8 cellular contexts compared by ENCODE assay signal in the genomic region with DNA sequence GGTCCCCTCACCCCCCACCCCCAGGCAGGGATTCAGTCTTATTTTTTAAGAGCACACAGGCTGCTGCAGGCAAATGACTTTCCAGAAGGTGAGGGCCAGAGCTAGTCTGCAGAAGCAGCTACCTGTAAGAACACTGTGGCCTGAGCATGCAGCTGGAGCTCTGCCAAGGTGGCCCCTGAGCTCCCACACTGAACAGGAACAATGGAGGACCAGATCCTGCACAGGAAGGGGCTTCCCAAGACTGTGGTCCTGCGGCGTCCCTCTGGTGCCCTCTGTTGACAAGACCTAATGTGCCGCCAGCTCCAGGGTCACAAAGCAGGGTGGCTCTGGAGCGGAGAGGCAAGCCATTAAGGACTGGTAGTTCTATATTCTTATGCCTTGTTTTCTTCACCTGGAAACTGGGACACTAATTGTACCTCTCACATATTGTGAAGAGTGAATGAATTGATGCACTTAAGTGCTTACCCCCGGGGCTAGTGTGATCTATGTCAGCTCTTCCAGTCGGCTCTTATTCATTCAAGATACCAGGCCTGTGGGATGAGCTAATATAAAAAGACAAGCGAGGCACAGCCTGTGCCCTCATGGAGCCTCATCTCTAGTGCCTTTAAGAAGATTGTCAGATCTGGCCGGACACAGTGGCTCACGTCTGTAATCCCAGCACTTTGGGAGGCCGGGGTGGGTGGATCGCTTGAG. TPM values are rescaled to one million over a fixed set of nuclear protein-coding genes. Genes with fewer than 3 reads are reported as not detected.
A peak's percentile ranks its signal among the peaks of the same experiment; 100 is the strongest.
DNase-seq lines count a peak whose midpoint lies in the region; ATAC-seq and TF ChIP-seq lines count a peak whose summit lies in the region.

No MANE protein-coding gene starts in this region.

- ATAC-seq in left lobe of liver, result peak; percentile 98
- ATAC-seq in thoracic aorta (ENCODE audit: insufficient number of reproducible peaks, low FRiP score, low read depth), result no peak
- ATAC-seq in HG03457 (IDR thresholded peaks at IDR 0.05; ENCODE audit: unreplicated experiment), result no peak

- no peaks in the 10 kb centered on the region for H3K27me3 ChIP-seq in Caco-2 (replicated peaks; ENCODE audit: control insufficient read depth, insufficient read depth, low read length)
- H3K27me3 ChIP-seq in thoracic aorta (replicated peaks; ENCODE audit: insufficient read depth), result no peaks in the 10 kb centered on the region

- H3K4me3 ChIP-seq in Caco-2 (ENCODE audit: low read depth, low read length), result no peak overlapping the region
- H3K4me3 ChIP-seq in astrocyte of the spinal cord (ENCODE audit: low read depth, low read length), result no peak overlapping the region
- no peak overlapping the region for H3K4me3 ChIP-seq in thoracic aorta

- POLR2A ChIA-PET in Caco-2 (lab: Charles Lee), result interaction anchor here (0.6 to 0.9 kb wide), 2 partner anchors 133 to 237 kb away, joined by 3 to 7 read pairs; no protein-coding TSS in a partner anchor

- H3K36me3 Mint-ChIP-seq in Caco-2 (ENCODE audit: insufficient read depth, unreplicated experiment), result no peaks in the 10 kb centered on the region

- H3K4me1 ChIP-seq in Caco-2 (peaks cover 8% of the 10 kb centered on the region), thoracic aorta (ENCODE audit: control insufficient read depth in 1 of 2, low read depth in 2 of 2) (no peaks in the 10 kb centered on the region)

- H3K9me3 ChIP-seq in Caco-2, result no peaks in the 10 kb centered on the region
- H3K9me3 ChIP-seq in thoracic aorta, result no peaks in the 10 kb centered on the region

- TF ChIP-seq CTCF in Caco-2 (IDR thresholded peaks at IDR 0.05; ENCODE audit: insufficient read depth in 1 of 2, low read depth in 1 of 2, low read length in 1 of 2, severe bottlenecking in 1 of 2, unreplicated experiment in 1 of 2) (peak; percentile 85 to 93), astrocyte of the spinal cord (IDR thresholded peaks at IDR 0.05; ENCODE audit: low read depth, low read length) (peak; percentile 72), thoracic aorta (IDR thresholded peaks at IDR 0.05) (peak; percentile 35)

- intact Hi-C loops in Caco-2 (cut with micrococcal nuclease; ENCODE audit: unreplicated experiment), result loop anchor here (1.0 kb wide), 2 partner anchors 97 to 165 kb away; no protein-coding TSS in a partner anchor

- H3K9me3 Mint-ChIP-seq in Caco-2 (ENCODE audit: unreplicated experiment), result peaks cover 10% of the 10 kb centered on the region

- no peak overlapping the region for H3K27ac Mint-ChIP-seq in Caco-2 (ENCODE audit: unreplicated experiment)

- no TSS peak for BruUV-seq in Caco-2 (replicated peaks; lab: Mats Ljungman, UMichigan)

- H3K36me3 ChIP-seq in Caco-2 (ENCODE audit: control insufficient read depth, insufficient read depth, low read length) (no peaks in the 10 kb centered on the region), thoracic aorta (no peaks in the 10 kb centered on the region)

- in situ Hi-C loops in astrocyte of the spinal cord (cut with HindIII; ENCODE audit: low sequenced_read_pairs), result no loop called here

- H3K4me1 Mint-ChIP-seq in Caco-2 (ENCODE audit: low read depth, unreplicated experiment), result peaks cover 10% of the 10 kb centered on the region

- H3K4me3 Mint-ChIP-seq in Caco-2 (ENCODE audit: unreplicated experiment), result no peak overlapping the region

- H3K27ac ChIP-seq in thoracic aorta, result no peak overlapping the region

- DNase-seq in Caco-2, result peak; percentile 84 to 85
- DNase-seq in HCEC 1CT, result peak; percentile 29
- peak; percentile 55 to 81 for DNase-seq in NCI-H526 (lab: John Stamatoyannopoulos, UW)
- DNase-seq in astrocyte of the spinal cord (ENCODE audit: low read depth, low spot score), result peak; percentile 35
- DNase-seq in left lobe of liver (ENCODE audit: low spot score), result peak; percentile 59
- DNase-seq in thoracic aorta (ENCODE audit: low spot score), result no peak
- no peak for DNase-seq in stimulated activated naive CD4-positive, alpha-beta T cell treated with Interleukin-2 at 50 U/mL for 16 hours (lab: John Stamatoyannopoulos, UW)

- CTCF ChIA-PET in Caco-2 (lab: Charles Lee), result interaction anchor here (0.5 to 1.8 kb wide), 26 partner anchors 9 to 1667 kb away, joined by 3 to 31 read pairs (median 4); partner anchors contain the start of gene PRPF18

- H3K27me3 Mint-ChIP-seq in Caco-2 (ENCODE audit: insufficient read depth, unreplicated experiment), result peaks cover 6% of the 10 kb centered on the region

RNA-seq across cellular contexts. Expression of gene BEND7, which starts 8.0 kb away (rescaled TPM):
- total RNA-seq in Caco-2 (2022) (24.6 and 27.8 TPM in 2 replicates), left lobe of liver (14.9 TPM), thoracic aorta (10 to 100 TPM; 15.3 to 38.5 TPM)

RNA-seq across cellular contexts. Expression of gene PRPF18, which starts 49.9 kb away (rescaled TPM):
- total RNA-seq in Caco-2 (2022) (31.0 and 32.0 TPM in 2 replicates), left lobe of liver (8.8 TPM), thoracic aorta (10 to 100 TPM; 18.0 to 40.2 TPM)

Comparison
In these comparisons a context has a peak if more than half of its experiments do, and no peak if none do; other contexts are left out.
1. DNase-seq: peak in Caco-2 (2 of 2), HCEC 1CT (single experiment), NCI-H526 (2 of 2), astrocyte of the spinal cord (single experiment) and left lobe of liver (single experiment); none in thoracic aorta (single experiment) and stimulated activated naive CD4-positive, alpha-beta T cell treated with Interleukin-2 at 50 U/mL for 16 hours (single experiment).
2. CTCF ChIP-seq: peak in every context shown above with its lines; median percentile 89 in Caco-2; 72 in astrocyte of the spinal cord; 35 in thoracic aorta.